Comparison of ENCODE assay signal across 23 cellular contexts in the genomic region with DNA sequence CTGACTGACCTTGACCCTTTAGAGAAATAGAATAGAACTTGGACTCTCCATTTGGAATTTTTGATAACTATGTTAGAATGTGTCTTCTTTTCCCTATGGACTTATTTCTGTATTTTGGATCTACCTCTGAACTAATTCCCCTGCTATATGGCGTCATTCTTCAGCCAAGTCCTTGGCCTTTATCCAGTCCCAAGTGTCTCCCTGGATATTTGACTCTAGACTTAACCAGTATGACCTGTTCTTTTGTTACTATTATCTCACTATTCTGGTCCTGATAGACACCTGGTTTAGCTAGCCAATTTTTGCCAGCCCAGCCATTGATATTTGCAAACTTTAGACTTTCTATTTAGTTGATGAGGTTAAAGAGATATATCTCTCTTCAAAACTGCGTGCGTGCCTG.
"Had no signal": no experiment of that assay in that cellular context is flagged by ENCODE, and none has a peak within 500 bp of the region (broad histone marks: within the 10 kb centered on the region; RNA-seq: fewer than 3 reads in every experiment).

No MANE protein-coding gene starts in this region.

- H3K4me3 ChIP-seq: ascending aorta, body of pancreas, K562 had no signal

- H3K4me1 Mint-ChIP-seq: activated CD4-positive, alpha-beta T cell treated with anti-CD3 and anti-CD28 coated beads, Interleukin-2, amount 10 ng/mL, durations not matched to agents 7 days and 5 days; activated naive CD8-positive, alpha-beta T cell treated with anti-CD3 and anti-CD28 coated beads, Interleukin-2, amount 50 U/mL, for 24 hours; T-helper 17 cell had no signal

- H3K36me3 ChIP-seq: ascending aorta had no signal

- DNase-seq: activated CD4-positive, alpha-beta memory T cell treated with anti-CD3 and anti-CD28 coated beads for 36 hours; activated CD4-positive, alpha-beta T cell treated with anti-CD3 and anti-CD28 coated beads, Interleukin-2, amount 10 ng/mL, durations not matched to agents 7 days and 5 days; activated CD4-positive, CD25-positive, alpha-beta regulatory T cell; activated CD8-positive, alpha-beta memory T cell treated with anti-CD3 and anti-CD28 coated beads for 24 hours; activated effector memory CD4-positive, alpha-beta T cell treated with anti-CD3 and anti-CD28 coated beads, Interleukin-2, amount 50 U/mL, for 16 hours; activated naive CD4-positive, alpha-beta T cell treated with Interleukin-2 at 50 U/mL for 16 hours; activated naive CD8-positive, alpha-beta T cell treated with anti-CD3 and anti-CD28 coated beads, Interleukin-2, amount 50 U/mL, for 24 hours; activated T-cell treated with anti-CD3 and anti-CD28 coated beads, Interleukin-2, amount 50 U/mL, for 4 hours; amniotic stem cell; Karpas-422; NCI-H1048; NCI-H1930; NCI-H2171 treated with DMSO at 0.1 percent for 48 hours; NCI-H226; NCI-H526 treated with DMSO at 0.1 percent for 48 hours; SIG-M5; T-helper 17 cell; T-helper 9 cell had no signal

- H3K27me3 ChIP-seq: ascending aorta, body of pancreas had no signal

- ATAC-seq: activated naive CD4-positive, alpha-beta T cell treated with anti-CD3 and anti-CD28 coated beads, Interleukin-2, amount 50 U/mL, for 72 hours; activated naive CD8-positive, alpha-beta T cell treated with anti-CD3 and anti-CD28 coated beads, Interleukin-2, amount 50 U/mL, for 24 hours; activated T-cell treated with anti-CD3 and anti-CD28 coated beads, Interleukin-2, amount 50 U/mL, for 4 hours; body of pancreas; K562; T-helper 17 cell had no signal

- H3K36me3 Mint-ChIP-seq: activated CD4-positive, alpha-beta memory T cell treated with anti-CD3 and anti-CD28 coated beads for 36 hours; activated naive CD4-positive, alpha-beta T cell treated with anti-CD3 and anti-CD28 coated beads, Interleukin-2, amount 50 U/mL, for 72 hours had no signal

- H3K9me3 Mint-ChIP-seq: activated CD4-positive, alpha-beta memory T cell treated with anti-CD3 and anti-CD28 coated beads for 36 hours; activated CD4-positive, alpha-beta T cell treated with anti-CD3 and anti-CD28 coated beads, Interleukin-2, amount 10 ng/mL, durations not matched to agents 7 days and 5 days; activated naive CD8-positive, alpha-beta T cell treated with anti-CD3 and anti-CD28 coated beads, Interleukin-2, amount 50 U/mL, for 24 hours had no signal

- H3K27ac Mint-ChIP-seq: activated CD4-positive, alpha-beta memory T cell treated with anti-CD3 and anti-CD28 coated beads for 36 hours; activated CD4-positive, alpha-beta T cell treated with anti-CD3 and anti-CD28 coated beads, Interleukin-2, amount 10 ng/mL, durations not matched to agents 7 days and 5 days; activated naive CD4-positive, alpha-beta T cell treated with anti-CD3 and anti-CD28 coated beads, Interleukin-2, amount 50 U/mL, for 72 hours; activated naive CD8-positive, alpha-beta T cell treated with anti-CD3 and anti-CD28 coated beads, Interleukin-2, amount 50 U/mL, for 24 hours; T-helper 17 cell had no signal

- H3K9me3 ChIP-seq: ascending aorta, body of pancreas had no signal

- H3K27ac ChIP-seq: ascending aorta, body of pancreas, VCaP had no signal

- H3K27me3 Mint-ChIP-seq: activated CD4-positive, alpha-beta memory T cell treated with anti-CD3 and anti-CD28 coated beads for 36 hours; T-helper 17 cell had no signal

- H3K4me3 Mint-ChIP-seq: activated CD4-positive, alpha-beta memory T cell treated with anti-CD3 and anti-CD28 coated beads for 36 hours; activated CD4-positive, alpha-beta T cell treated with anti-CD3 and anti-CD28 coated beads, Interleukin-2, amount 10 ng/mL, durations not matched to agents 7 days and 5 days; activated naive CD8-positive, alpha-beta T cell treated with anti-CD3 and anti-CD28 coated beads, Interleukin-2, amount 50 U/mL, for 24 hours; activated T-cell treated with anti-CD3 and anti-CD28 coated beads, Interleukin-2, amount 50 U/mL, for 4 hours; T-helper 17 cell had no signal
